ENCODE assay signal across 24 cellular contexts in the genomic region with DNA sequence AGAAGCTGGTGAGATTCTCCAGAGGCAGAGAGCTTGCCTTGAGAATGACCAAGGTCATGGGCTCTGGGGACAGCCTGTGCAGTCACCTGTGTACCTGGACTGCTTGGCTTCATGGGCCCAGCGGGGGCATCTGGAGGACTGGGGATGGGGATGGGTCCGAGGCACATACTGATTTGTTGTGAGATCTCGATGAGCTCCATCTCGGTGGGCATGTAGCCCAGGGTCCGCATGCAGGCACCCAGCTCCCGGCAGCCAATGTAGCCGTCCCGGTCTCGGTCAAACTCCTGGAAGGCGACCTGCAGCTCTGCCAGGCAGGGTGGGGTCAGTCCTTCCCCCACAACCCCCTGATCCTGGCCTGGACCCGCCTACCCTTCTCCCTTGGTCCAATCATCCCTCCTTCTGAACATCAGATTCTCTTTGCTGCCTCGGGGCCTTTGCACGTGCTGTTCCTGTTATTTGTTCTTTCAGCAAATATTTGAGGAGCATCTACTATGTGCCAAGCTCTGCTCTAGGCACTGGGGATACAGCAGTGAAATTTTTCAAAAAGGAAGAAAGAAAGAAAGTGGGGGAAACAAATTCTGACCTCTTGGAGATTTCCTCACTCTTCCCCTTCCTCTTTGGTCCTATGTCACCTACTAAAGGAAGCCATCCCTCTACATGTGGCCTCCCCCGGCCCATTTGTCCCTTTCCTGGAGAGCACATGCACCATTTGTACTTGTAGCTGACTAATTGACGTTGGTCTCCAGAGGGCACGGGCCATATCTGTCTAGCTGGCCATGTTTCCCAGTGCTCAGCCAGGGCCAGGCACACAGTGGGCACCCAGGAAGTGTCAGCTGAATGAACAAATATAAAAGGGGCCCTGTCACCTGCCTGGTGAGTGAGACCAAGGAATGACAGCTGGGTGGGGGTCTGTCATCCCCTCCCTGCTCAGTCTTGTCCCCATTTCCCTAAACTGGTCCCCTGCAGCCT. TPM values are rescaled to one million over a fixed set of nuclear protein-coding genes. Genes with fewer than 3 reads are reported as not detected.
DNase-seq lines count a peak whose midpoint lies in the region; ATAC-seq, FAIRE-seq and TF ChIP-seq lines count a peak whose summit lies in the region.
"Had no signal": no experiment of that assay in that cellular context is flagged by ENCODE, and none has a peak within 500 bp of the region (broad histone marks: within the 10 kb centered on the region; RNA-seq: fewer than 3 reads in every experiment).

No MANE protein-coding gene starts in this region.

- ATAC-seq in K562 (no peak), GM18502 (IDR thresholded peaks at IDR 0.05; ENCODE audit: poor library complexity, unreplicated experiment) (no peak)

- no peaks in the 10 kb centered on the region for H3K4me1 Mint-ChIP-seq in chondrocyte (ENCODE audit: low read depth)

- no peak overlapping the region for H3K27ac Mint-ChIP-seq in chondrocyte (ENCODE audit: unreplicated experiment)
- H3K27ac Mint-ChIP-seq: CD4-positive, alpha-beta T cell; HFFc6 had no signal

- FAIRE-seq in K562 (lab: Jason Lieb, UNC): no peak
- FAIRE-seq: D721Med, G401.6, GM19239 had no signal

- H3K27me3 Mint-ChIP-seq in chondrocyte (ENCODE audit: low read depth): peaks cover 6% of the 10 kb centered on the region
- H3K27me3 Mint-ChIP-seq: CD4-positive, alpha-beta T cell had no signal

- DNase-seq in GM13977 (ENCODE audit: low spot score) (peak; percentile 26), K562 (ENCODE audit: extremely low read depth in 1 of 4, low spot score in 3 of 4) (no peak), posterior vena cava (ENCODE audit: low spot score) (peak; percentile 68), chondrocyte (ENCODE audit: low spot score) (no peak), NCI-H1048 (lab: John Stamatoyannopoulos, UW) (no peak)
- DNase-seq: ACHN; BE2C; C1 segment of cervical spinal cord; Caco-2; CD4-positive, alpha-beta T cell; HCEC 1CT; HFFc6; IMR-90; Karpas-422; KBM-7 had no signal

- H3K4me3 Mint-ChIP-seq in chondrocyte (ENCODE audit: unreplicated experiment): no peak overlapping the region
- H3K4me3 Mint-ChIP-seq: CD4-positive, alpha-beta T cell; HFFc6 had no signal

- no peak for TF ChIP-seq RAD21 in K562 (CRISPR knock-in tag; conservative IDR thresholded peaks at IDR 0.05 in 1 of 2, IDR thresholded peaks at IDR 0.05 in 1 of 2)

- CTCF ChIA-PET in K562 (lab: Yijun Ruan, JAX; ENCODE audit: low intra/inter-chr PET ratio): no interaction called here

- H3K4me3 ChIP-seq in K562: no peak overlapping the region

- H3K9me3 Mint-ChIP-seq in chondrocyte (ENCODE audit: low read depth): no peaks in the 10 kb centered on the region
- H3K9me3 Mint-ChIP-seq: CD4-positive, alpha-beta T cell; HFFc6 had no signal

- 0 out of 2 replicates have a peak, but pooled peaks cover 7% of the 10 kb centered on the region for H4K20me1 ChIP-seq in K562 (replicated peaks; ENCODE audit: control insufficient read depth, insufficient read depth, low read length)

- POLR2A ChIA-PET in K562 (lab: Yijun Ruan, JAX): interaction anchor here (0.6 to 1.6 kb wide), 4 partner anchors 9 to 1105 kb away, joined by 3 to 7 read pairs (median 4); no protein-coding TSS in a partner anchor

- no peak overlapping the region for H2AFZ ChIP-seq in K562 (ENCODE audit: low read depth, low read length)

- peaks cover 2 to 43% of the 10 kb centered on the region in 2 experiments; a peak in 4 of 5 replicates for H3K27me3 ChIP-seq in K562 (ENCODE audit: control insufficient read depth in 2 of 2, insufficient read depth in 2 of 2, low read length in 2 of 2)
- H3K27me3 ChIP-seq: BE2C had no signal

- no peak for TF ChIP-seq CTCF in 22Rv1 (IDR thresholded peaks at IDR 0.05)
- TF ChIP-seq CTCF in GM13977 (IDR thresholded peaks at IDR 0.05; ENCODE audit: extremely low read depth, insufficient read depth, missing control alignments): no peak
- TF ChIP-seq CTCF in K562 (IDR thresholded peaks at IDR 0.05 in 2 of 3, conservative IDR thresholded peaks at IDR 0.05 in 1 of 3; ENCODE audit: insufficient read depth in 2 of 3, low read depth in 1 of 3, low read length in 3 of 3): no peak
- no peak for TF ChIP-seq CTCF in chondrocyte (IDR thresholded peaks at IDR 0.05)

- no peaks in the 10 kb centered on the region for H3K36me3 Mint-ChIP-seq in chondrocyte (ENCODE audit: low read depth)

- no peaks in the 10 kb centered on the region for H3K79me2 ChIP-seq in K562 (ENCODE audit: control insufficient read depth, insufficient read depth, low read length)

- 20% methylated on average over 13 of the region's 16 CpGs for WGBS in K562 (ENCODE audit: insufficient coverage, low coverage, missing lambda C conversion rate)

- peaks cover 0 to 40% of the 10 kb centered on the region in 2 experiments; a peak in 2 of 5 replicates for H3K4me1 ChIP-seq in K562 (replicated peaks in 1 of 2; ENCODE audit: control insufficient read depth in 2 of 2, insufficient read depth in 2 of 2, low read length in 2 of 2)
- H3K4me1 ChIP-seq: BE2C, Caco-2 had no signal

- no peak for TF ChIP-seq EP300 in K562 (IDR thresholded peaks at IDR 0.05; ENCODE audit: low read length)

- intact Hi-C loops in K562 (cut with micrococcal nuclease): no loop called here
- intact Hi-C loops in posterior vena cava (cut with DNase I): no loop called here

- TF ChIP-seq POLR2A in K562 (conservative IDR thresholded peaks at IDR 0.05): no peak

- H3K9ac ChIP-seq in K562 (ENCODE audit: insufficient read depth in 1 of 2, low read depth in 2 of 2, low read length in 2 of 2): peak overlapping the region in 1 of 2 experiments; percentile 43; a peak in 1 of 4 replicates

- H3K4me2 ChIP-seq in K562 (ENCODE audit: insufficient read depth, low read length): no peak overlapping the region

- H3K36me3 ChIP-seq in K562 (ENCODE audit: control insufficient read depth, insufficient read depth, low read length): no peaks in the 10 kb centered on the region
- H3K36me3 ChIP-seq: BE2C had no signal

- BruUV-seq in K562 (replicated peaks; lab: Mats Ljungman, UMichigan): no TSS peak

- H3K27ac ChIP-seq in 22Rv1 (peak overlapping the region; percentile 42; the same call in 1 of the 2 replicates), K562 (ENCODE audit: extremely low read depth, low read depth, low read length) (no peak overlapping the region)
- H3K27ac ChIP-seq: HL-60 had no signal

- H3K9me3 ChIP-seq in K562 (replicated peaks; ENCODE audit: control insufficient read depth, insufficient read depth, low read depth, low read length): no peaks in the 10 kb centered on the region
- H3K9me3 ChIP-seq: BE2C, Caco-2 had no signal

- in situ Hi-C loops in GM13977 (cut with MboI; ENCODE audit: low pct_unique_long_range_greater_than_20kb, low sequenced_read_pairs, unreplicated experiment): no loop called here
- in situ Hi-C loops in K562 (cut with MboI): no loop called here

- H3K9me1 ChIP-seq in K562 (ENCODE audit: control insufficient read depth, insufficient read depth, low read length): no peaks in the 10 kb centered on the region

RNA-seq across cellular contexts. Expression of a gene that starts 2.1 kb away (rescaled TPM):
- not detected in 2 replicates for total RNA-seq in K562 (2011; cell fraction: chromatin; rRNA removed; ENCODE audit: low replicate concordance)
- total RNA-seq in K562 (2011; cell fraction: nucleolus; rRNA removed): not detected in 2 replicates
- not detected in 2 replicates for total RNA-seq in K562 (2011; cell fraction: nucleoplasm; rRNA removed)
- not detected in 2 replicates for total RNA-seq in K562 (2014; rRNA removed)
- not detected in 2 replicates for total RNA-seq in K562 (2014; rRNA removed; fragmentation: Illumina TruSeq; extraction: Trizol)
- not detected in 2 replicates for total RNA-seq in K562 (2015; rRNA removed; fragmentation: Illumina TruSeq; extraction: Trizol)
- not detected in 2 replicates for total RNA-seq in K562 (2021)
- not detected in 2 replicates for polyA plus RNA-seq in K562 (2011; rRNA removed)
- not detected in 2 replicates for polyA plus RNA-seq in K562 (2011; cell fraction: cytosol; rRNA removed)
- not detected in 2 replicates for polyA plus RNA-seq in K562 (2011; cell fraction: nucleus; rRNA removed)
- polyA plus RNA-seq in K562 (2012): not detected in 2 replicates
- polyA plus RNA-seq in K562 (2014; fragmentation: Illumina TruSeq; extraction: Trizol): not detected in 2 replicates
- polyA plus RNA-seq in K562 (2014; fragmentation: Nextera tagmentation; extraction: Ambion mirVana): not detected
- polyA plus RNA-seq in K562 (2014; rRNA removed): not detected in 2 replicates
- not detected in 2 replicates for polyA minus RNA-seq in K562 (2011; rRNA and poly(A)+ RNA removed)
- not detected in 2 replicates for polyA minus RNA-seq in K562 (2011; cell fraction: cytosol; rRNA and poly(A)+ RNA removed)
- not detected in 2 replicates for polyA minus RNA-seq in K562 (2011; cell fraction: nucleus; rRNA and poly(A)+ RNA removed)
- total RNA-seq in posterior vena cava: not detected
- total RNA-seq in chondrocyte: not detected in 3 replicates
- total RNA-seq: A172; Caco-2; CD4-positive, alpha-beta T cell; H4; HFFc6; HT1080; IMR-90 had no signal
- polyA plus RNA-seq: IMR-90 had no signal

RNA-seq across cellular contexts. Expression of a gene that starts 13.2 kb away (rescaled TPM):
- total RNA-seq in K562 (2011; cell fraction: chromatin; rRNA removed; ENCODE audit: low replicate concordance): 21.8 and 52.5 TPM in 2 replicates
- total RNA-seq in K562 (2011; cell fraction: nucleolus; rRNA removed): 47.5 and 51.3 TPM in 2 replicates
- total RNA-seq in K562 (2011; cell fraction: nucleoplasm; rRNA removed): 24.7 and 43.2 TPM in 2 replicates
- total RNA-seq in K562 (2014; rRNA removed): 34.6 and 53.3 TPM in 2 replicates
- 5.4 and 7.5 TPM in 2 replicates for total RNA-seq in K562 (2014; rRNA removed; fragmentation: Illumina TruSeq; extraction: Trizol)
- 21.7 and 22.1 TPM in 2 replicates for total RNA-seq in K562 (2015; rRNA removed; fragmentation: Illumina TruSeq; extraction: Trizol)
- total RNA-seq in K562 (2021): 47.4 and 50.2 TPM in 2 replicates
- polyA plus RNA-seq in K562 (2011; rRNA removed): 11.4 and 28.8 TPM in 2 replicates
- 58.0 and 87.1 TPM in 2 replicates for polyA plus RNA-seq in K562 (2011; cell fraction: cytosol; rRNA removed)
- 48.5 and 50.6 TPM in 2 replicates for polyA plus RNA-seq in K562 (2011; cell fraction: nucleus; rRNA removed)
- polyA plus RNA-seq in K562 (2012): 53.8 and 114 TPM in 2 replicates
- polyA plus RNA-seq in K562 (2014; fragmentation: Illumina TruSeq; extraction: Trizol): 41.5 and 56.9 TPM in 2 replicates
- 1 to 10 TPM; 4.4 to 8.4 TPM for polyA plus RNA-seq in K562 (2014; fragmentation: Nextera tagmentation; extraction: Ambion mirVana)
- 34.6 and 37.1 TPM in 2 replicates for polyA plus RNA-seq in K562 (2014; rRNA removed)
- polyA minus RNA-seq in K562 (2011; rRNA and poly(A)+ RNA removed): 8.8 and 13.2 TPM in 2 replicates
- 28.2 and 40.6 TPM in 2 replicates for polyA minus RNA-seq in K562 (2011; cell fraction: cytosol; rRNA and poly(A)+ RNA removed)
- 15.3 and 30.5 TPM in 2 replicates for polyA minus RNA-seq in K562 (2011; cell fraction: nucleus; rRNA and poly(A)+ RNA removed)
- 10 to 100 TPM; 39.7 to 40.0 TPM for total RNA-seq in posterior vena cava
- total RNA-seq in chondrocyte: 27.5 to 42.5 TPM (median 36.6 TPM) in 3 replicates

RNA-seq across cellular contexts. Expression of a gene that starts 16.0 kb away (rescaled TPM):
- 48.7 and 132 TPM in 2 replicates for total RNA-seq in K562 (2011; cell fraction: chromatin; rRNA removed; ENCODE audit: low replicate concordance)
- 82.2 and 92.7 TPM in 2 replicates for total RNA-seq in K562 (2011; cell fraction: nucleolus; rRNA removed)
- total RNA-seq in K562 (2011; cell fraction: nucleoplasm; rRNA removed): 41.5 and 53.5 TPM in 2 replicates
- 33.6 and 47.6 TPM in 2 replicates for total RNA-seq in K562 (2014; rRNA removed)
- total RNA-seq in K562 (2014; rRNA removed; fragmentation: Illumina TruSeq; extraction: Trizol): 9.3 and 11.2 TPM in 2 replicates
- 17.4 and 17.7 TPM in 2 replicates for total RNA-seq in K562 (2015; rRNA removed; fragmentation: Illumina TruSeq; extraction: Trizol)
- total RNA-seq in K562 (2021): 50.2 and 53.7 TPM in 2 replicates
- polyA plus RNA-seq in K562 (2011; rRNA removed): 14.7 and 18.8 TPM in 2 replicates
- 15.2 and 52.3 TPM in 2 replicates for polyA plus RNA-seq in K562 (2011; cell fraction: cytosol; rRNA removed)
- polyA plus RNA-seq in K562 (2011; cell fraction: nucleus; rRNA removed): 72.4 and 144 TPM in 2 replicates
- 24.1 and 32.9 TPM in 2 replicates for polyA plus RNA-seq in K562 (2012)
- polyA plus RNA-seq in K562 (2014; fragmentation: Illumina TruSeq; extraction: Trizol): 16.0 and 24.4 TPM in 2 replicates
- under 1 TPM; 0.11 to 0.25 TPM for polyA plus RNA-seq in K562 (2014; fragmentation: Nextera tagmentation; extraction: Ambion mirVana)
- polyA plus RNA-seq in K562 (2014; rRNA removed): 35.0 and 42.3 TPM in 2 replicates
- 4.8 and 6.9 TPM in 2 replicates for polyA minus RNA-seq in K562 (2011; rRNA and poly(A)+ RNA removed)
- polyA minus RNA-seq in K562 (2011; cell fraction: cytosol; rRNA and poly(A)+ RNA removed): 15.8 and 16.3 TPM in 2 replicates
- 28.3 and 31.1 TPM in 2 replicates for polyA minus RNA-seq in K562 (2011; cell fraction: nucleus; rRNA and poly(A)+ RNA removed)
- 10 to 100 TPM; 31.5 to 42.7 TPM for total RNA-seq in posterior vena cava
- 39.8 to 44.7 TPM (median 40.5 TPM) in 3 replicates for total RNA-seq in chondrocyte

RNA-seq across cellular contexts. Expression of a gene that starts 38.3 kb away (rescaled TPM):
- total RNA-seq in K562 (2011; cell fraction: chromatin; rRNA removed; ENCODE audit: low replicate concordance): 16.7 and 49.3 TPM in 2 replicates
- total RNA-seq in K562 (2011; cell fraction: nucleolus; rRNA removed): 51.0 and 54.0 TPM in 2 replicates
- total RNA-seq in K562 (2011; cell fraction: nucleoplasm; rRNA removed): 29.5 and 34.8 TPM in 2 replicates
- total RNA-seq in K562 (2014; rRNA removed) (92.5 and 101 TPM in 2 replicates), K562 (2014; rRNA removed; fragmentation: Illumina TruSeq; extraction: Trizol) (16.6 and 37.0 TPM in 2 replicates), K562 (2015; rRNA removed; fragmentation: Illumina TruSeq; extraction: Trizol) (50.3 and 52.7 TPM in 2 replicates), K562 (2021) (71.2 and 78.3 TPM in 2 replicates), posterior vena cava (10 to 100 TPM; 44.4 to 50.5 TPM), chondrocyte (53.6 to 58.8 TPM (median 54.3 TPM) in 3 replicates)
- polyA plus RNA-seq in K562 (2011; rRNA removed) (66.6 and 98.4 TPM in 2 replicates), K562 (2014; fragmentation: Illumina TruSeq; extraction: Trizol) (40.2 and 66.9 TPM in 2 replicates), K562 (2014; fragmentation: Nextera tagmentation; extraction: Ambion mirVana) (10 to 100 TPM in 1 of 2 experiments, 1 to 10 TPM in 1; 5.2 to 16.2 TPM), K562 (2014; rRNA removed) (85.1 and 92.7 TPM in 2 replicates)
- polyA plus RNA-seq in K562 (2011; cell fraction: cytosol; rRNA removed): 124 and 170 TPM in 2 replicates
- 61.0 and 75.7 TPM in 2 replicates for polyA plus RNA-seq in K562 (2011; cell fraction: nucleus; rRNA removed)
- 81.9 and 121 TPM in 2 replicates for polyA plus RNA-seq in K562 (2012)
- polyA minus RNA-seq in K562 (2011; rRNA and poly(A)+ RNA removed): 43.3 and 59.8 TPM in 2 replicates
- polyA minus RNA-seq in K562 (2011; cell fraction: cytosol; rRNA and poly(A)+ RNA removed): 48.4 and 57.2 TPM in 2 replicates
- polyA minus RNA-seq in K562 (2011; cell fraction: nucleus; rRNA and poly(A)+ RNA removed): 22.1 and 26.9 TPM in 2 replicates

RNA-seq across cellular contexts. Expression of a gene that starts 52.1 kb away (rescaled TPM):
- total RNA-seq in K562 (2011; cell fraction: chromatin; rRNA removed; ENCODE audit: low replicate concordance): 5.8 and 18.7 TPM in 2 replicates
- total RNA-seq in K562 (2011; cell fraction: nucleolus; rRNA removed): 21.2 and 21.3 TPM in 2 replicates
- 17.5 and 22.7 TPM in 2 replicates for total RNA-seq in K562 (2011; cell fraction: nucleoplasm; rRNA removed)
- total RNA-seq in K562 (2014; rRNA removed): 10.7 and 23.4 TPM in 2 replicates
- 1.3 and 1.5 TPM in 2 replicates for total RNA-seq in K562 (2014; rRNA removed; fragmentation: Illumina TruSeq; extraction: Trizol)
- total RNA-seq in K562 (2015; rRNA removed; fragmentation: Illumina TruSeq; extraction: Trizol): 10.3 and 10.7 TPM in 2 replicates
- 19.2 and 19.3 TPM in 2 replicates for total RNA-seq in K562 (2021)
- polyA plus RNA-seq in K562 (2011; rRNA removed): 17.5 and 26.2 TPM in 2 replicates
- polyA plus RNA-seq in K562 (2011; cell fraction: cytosol; rRNA removed): 79.1 and 131 TPM in 2 replicates
- 43.3 and 53.7 TPM in 2 replicates for polyA plus RNA-seq in K562 (2011; cell fraction: nucleus; rRNA removed)
- 20.0 and 28.2 TPM in 2 replicates for polyA plus RNA-seq in K562 (2012)
- 6.3 and 11.1 TPM in 2 replicates for polyA plus RNA-seq in K562 (2014; fragmentation: Illumina TruSeq; extraction: Trizol)
- 1 to 10 TPM in 1 of 2 experiments, under 1 TPM in 1; 0.63 to 1.4 TPM for polyA plus RNA-seq in K562 (2014; fragmentation: Nextera tagmentation; extraction: Ambion mirVana)
- 48.4 and 58.9 TPM in 2 replicates for polyA plus RNA-seq in K562 (2014; rRNA removed)
- polyA minus RNA-seq in K562 (2011; rRNA and poly(A)+ RNA removed): 1.3 and 2.0 TPM in 2 replicates
- polyA minus RNA-seq in K562 (2011; cell fraction: cytosol; rRNA and poly(A)+ RNA removed): 7.4 and 10.5 TPM in 2 replicates
- polyA minus RNA-seq in K562 (2011; cell fraction: nucleus; rRNA and poly(A)+ RNA removed): 12.4 and 12.8 TPM in 2 replicates
- 10 to 100 TPM; 31.0 to 35.9 TPM for total RNA-seq in posterior vena cava
- total RNA-seq in chondrocyte: 50.9 to 62.4 TPM (median 57.1 TPM) in 3 replicates

Comparison
In these comparisons a context has a peak if more than half of its experiments do, and no peak if none do; other contexts are left out.
1. DNase-seq: peak in GM13977 (single experiment) and posterior vena cava (single experiment); none in K562 (0 of 4), chondrocyte (single experiment) and NCI-H1048 (single experiment).